20 cellular contexts compared by ENCODE assay signal in the genomic region with DNA sequence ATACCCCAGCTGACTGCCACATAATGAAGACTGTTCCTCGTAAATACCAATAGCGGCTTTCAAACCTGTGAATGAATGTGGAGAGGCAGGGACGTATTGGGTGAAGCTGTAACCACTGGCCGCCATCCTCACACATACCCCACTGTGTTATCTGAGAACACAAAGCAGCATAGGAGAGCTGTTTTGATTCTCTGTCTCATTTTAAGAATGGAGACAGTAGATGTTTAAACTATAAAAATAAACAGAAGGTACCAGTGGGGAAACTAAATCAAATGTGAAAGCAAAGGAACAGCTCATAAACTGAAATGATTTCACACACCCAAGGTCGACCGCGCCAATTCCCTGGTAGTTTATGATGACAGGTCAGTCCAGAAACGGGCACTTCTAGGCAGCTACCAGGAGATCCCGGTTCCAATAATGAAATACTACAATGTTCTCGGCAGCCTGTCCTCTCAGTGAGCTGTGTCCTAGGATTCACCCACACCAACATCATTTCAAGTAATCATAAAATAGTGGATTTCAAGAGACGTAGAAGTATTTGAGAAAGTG.
"Had no signal": no experiment of that assay in that cellular context is flagged by ENCODE, and none has a peak within 500 bp of the region (broad histone marks: within the 10 kb centered on the region; RNA-seq: fewer than 3 reads in every experiment).

No MANE protein-coding gene starts in this region.

- H3K27me3 ChIP-seq: heart right ventricle, left lung, pancreas, tibial artery had no signal

- FAIRE-seq: pancreas, TTC549 had no signal

- H3K4me3 ChIP-seq: heart right ventricle, left lung, pancreas, tibial artery had no signal

- H3K36me3 Mint-ChIP-seq: activated naive CD8-positive, alpha-beta T cell treated with anti-CD3 and anti-CD28 coated beads, Interleukin-2, amount 10 ng/mL, durations not matched to agents 7 days and 5 days had no signal

- DNase-seq: activated CD8-positive, alpha-beta memory T cell treated with anti-CD3 and anti-CD28 coated beads for 24 hours; activated CD8-positive, alpha-beta memory T cell treated with anti-CD3 and anti-CD28 coated beads, Interleukin-2, amount 50 U/mL, for 4 hours; activated naive CD4-positive, alpha-beta T cell treated with anti-CD3 and anti-CD28 coated beads for 36 hours; activated naive CD8-positive, alpha-beta T cell treated with anti-CD3 and anti-CD28 coated beads, Interleukin-2, amount 10 ng/mL, durations not matched to agents 7 days and 5 days; activated T-cell treated with anti-CD3 and anti-CD28 coated beads, Interleukin-2, amount 50 U/mL, for 24 hours; amygdala; cerebellar nuclear complex; erythroblast; foreskin fibroblast; heart right ventricle; islet precursor cell; left lung; naive thymus-derived CD8-positive, alpha-beta T cell; stimulated activated CD4-positive, alpha-beta T cell treated with anti-CD3 and anti-CD28 coated beads, Interleukin-1b, Interleukin-23, amount 100 ng/mL, for 48 hours; T-helper 1 cell; tibial artery had no signal

- H3K4me1 Mint-ChIP-seq: activated naive CD8-positive, alpha-beta T cell treated with anti-CD3 and anti-CD28 coated beads, Interleukin-2, amount 10 ng/mL, durations not matched to agents 7 days and 5 days had no signal

- H3K9me3 Mint-ChIP-seq: activated naive CD4-positive, alpha-beta T cell treated with anti-CD3 and anti-CD28 coated beads for 36 hours; activated naive CD8-positive, alpha-beta T cell treated with anti-CD3 and anti-CD28 coated beads, Interleukin-2, amount 10 ng/mL, durations not matched to agents 7 days and 5 days; activated T-cell treated with anti-CD3 and anti-CD28 coated beads, Interleukin-2, amount 50 U/mL, for 24 hours; naive thymus-derived CD8-positive, alpha-beta T cell; stimulated activated naive CD8-positive, alpha-beta T cell treated with anti-CD3 and anti-CD28 coated beads, Interleukin-15, Interleukin-2, amounts not matched to agents 100 ng/mL and 50 ng/mL, for 24 hours had no signal

- H3K27me3 Mint-ChIP-seq: activated naive CD8-positive, alpha-beta T cell treated with anti-CD3 and anti-CD28 coated beads, Interleukin-2, amount 10 ng/mL, durations not matched to agents 7 days and 5 days; activated T-cell treated with anti-CD3 and anti-CD28 coated beads, Interleukin-2, amount 50 U/mL, for 24 hours; naive thymus-derived CD8-positive, alpha-beta T cell; stimulated activated naive CD8-positive, alpha-beta T cell treated with anti-CD3 and anti-CD28 coated beads, Interleukin-15, Interleukin-2, amounts not matched to agents 100 ng/mL and 50 ng/mL, for 24 hours had no signal

- H3K9me3 ChIP-seq: heart right ventricle, left lung, pancreas, tibial artery had no signal

- H3K4me1 ChIP-seq: pancreas had no signal

- H3K27ac ChIP-seq: heart right ventricle, left lung, pancreas, tibial artery had no signal

- H3K4me3 Mint-ChIP-seq: activated naive CD4-positive, alpha-beta T cell treated with anti-CD3 and anti-CD28 coated beads for 36 hours; activated naive CD8-positive, alpha-beta T cell treated with anti-CD3 and anti-CD28 coated beads, Interleukin-2, amount 10 ng/mL, durations not matched to agents 7 days and 5 days; activated T-cell treated with anti-CD3 and anti-CD28 coated beads, Interleukin-2, amount 50 U/mL, for 24 hours; naive thymus-derived CD8-positive, alpha-beta T cell; stimulated activated naive CD8-positive, alpha-beta T cell treated with anti-CD3 and anti-CD28 coated beads, Interleukin-15, Interleukin-2, amounts not matched to agents 100 ng/mL and 50 ng/mL, for 24 hours had no signal

- H3K27ac Mint-ChIP-seq: activated naive CD4-positive, alpha-beta T cell treated with anti-CD3 and anti-CD28 coated beads for 36 hours; activated naive CD8-positive, alpha-beta T cell treated with anti-CD3 and anti-CD28 coated beads, Interleukin-2, amount 10 ng/mL, durations not matched to agents 7 days and 5 days; activated T-cell treated with anti-CD3 and anti-CD28 coated beads, Interleukin-2, amount 50 U/mL, for 24 hours; naive thymus-derived CD8-positive, alpha-beta T cell; stimulated activated naive CD8-positive, alpha-beta T cell treated with anti-CD3 and anti-CD28 coated beads, Interleukin-15, Interleukin-2, amounts not matched to agents 100 ng/mL and 50 ng/mL, for 24 hours had no signal

- ATAC-seq: left lung; naive thymus-derived CD8-positive, alpha-beta T cell; pancreas; right cardiac atrium had no signal

- H3K36me3 ChIP-seq: left lung, pancreas had no signal
